1 cellular context compared by ENCODE assay signal in the genomic region with DNA sequence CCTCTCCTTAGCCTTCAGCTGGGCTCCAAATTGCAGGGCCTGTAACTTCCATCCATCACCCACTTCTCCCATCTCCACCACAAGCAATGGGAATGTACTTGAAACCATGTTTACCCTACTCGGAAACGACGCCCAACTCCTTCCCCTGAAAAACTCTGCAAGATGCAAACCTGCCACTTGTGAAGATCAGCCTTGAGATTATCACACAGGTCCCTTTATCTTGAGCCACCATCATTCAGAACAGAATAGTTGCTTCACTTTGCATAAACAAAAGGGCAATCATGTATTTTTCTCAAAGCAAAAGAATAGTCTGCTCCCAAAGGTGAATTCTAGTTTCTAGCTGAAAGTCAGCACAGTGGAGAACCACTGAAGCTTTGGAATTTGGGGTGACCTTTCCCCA.
TF ChIP-seq lines count a peak whose summit lies in the region.

No MANE protein-coding gene starts in this region.

TF ChIP-seq in H1, 55 proteins besides CTCF, POLR2A, EP300 and RAD21:
- TF ChIP-seq, protein P1, sequence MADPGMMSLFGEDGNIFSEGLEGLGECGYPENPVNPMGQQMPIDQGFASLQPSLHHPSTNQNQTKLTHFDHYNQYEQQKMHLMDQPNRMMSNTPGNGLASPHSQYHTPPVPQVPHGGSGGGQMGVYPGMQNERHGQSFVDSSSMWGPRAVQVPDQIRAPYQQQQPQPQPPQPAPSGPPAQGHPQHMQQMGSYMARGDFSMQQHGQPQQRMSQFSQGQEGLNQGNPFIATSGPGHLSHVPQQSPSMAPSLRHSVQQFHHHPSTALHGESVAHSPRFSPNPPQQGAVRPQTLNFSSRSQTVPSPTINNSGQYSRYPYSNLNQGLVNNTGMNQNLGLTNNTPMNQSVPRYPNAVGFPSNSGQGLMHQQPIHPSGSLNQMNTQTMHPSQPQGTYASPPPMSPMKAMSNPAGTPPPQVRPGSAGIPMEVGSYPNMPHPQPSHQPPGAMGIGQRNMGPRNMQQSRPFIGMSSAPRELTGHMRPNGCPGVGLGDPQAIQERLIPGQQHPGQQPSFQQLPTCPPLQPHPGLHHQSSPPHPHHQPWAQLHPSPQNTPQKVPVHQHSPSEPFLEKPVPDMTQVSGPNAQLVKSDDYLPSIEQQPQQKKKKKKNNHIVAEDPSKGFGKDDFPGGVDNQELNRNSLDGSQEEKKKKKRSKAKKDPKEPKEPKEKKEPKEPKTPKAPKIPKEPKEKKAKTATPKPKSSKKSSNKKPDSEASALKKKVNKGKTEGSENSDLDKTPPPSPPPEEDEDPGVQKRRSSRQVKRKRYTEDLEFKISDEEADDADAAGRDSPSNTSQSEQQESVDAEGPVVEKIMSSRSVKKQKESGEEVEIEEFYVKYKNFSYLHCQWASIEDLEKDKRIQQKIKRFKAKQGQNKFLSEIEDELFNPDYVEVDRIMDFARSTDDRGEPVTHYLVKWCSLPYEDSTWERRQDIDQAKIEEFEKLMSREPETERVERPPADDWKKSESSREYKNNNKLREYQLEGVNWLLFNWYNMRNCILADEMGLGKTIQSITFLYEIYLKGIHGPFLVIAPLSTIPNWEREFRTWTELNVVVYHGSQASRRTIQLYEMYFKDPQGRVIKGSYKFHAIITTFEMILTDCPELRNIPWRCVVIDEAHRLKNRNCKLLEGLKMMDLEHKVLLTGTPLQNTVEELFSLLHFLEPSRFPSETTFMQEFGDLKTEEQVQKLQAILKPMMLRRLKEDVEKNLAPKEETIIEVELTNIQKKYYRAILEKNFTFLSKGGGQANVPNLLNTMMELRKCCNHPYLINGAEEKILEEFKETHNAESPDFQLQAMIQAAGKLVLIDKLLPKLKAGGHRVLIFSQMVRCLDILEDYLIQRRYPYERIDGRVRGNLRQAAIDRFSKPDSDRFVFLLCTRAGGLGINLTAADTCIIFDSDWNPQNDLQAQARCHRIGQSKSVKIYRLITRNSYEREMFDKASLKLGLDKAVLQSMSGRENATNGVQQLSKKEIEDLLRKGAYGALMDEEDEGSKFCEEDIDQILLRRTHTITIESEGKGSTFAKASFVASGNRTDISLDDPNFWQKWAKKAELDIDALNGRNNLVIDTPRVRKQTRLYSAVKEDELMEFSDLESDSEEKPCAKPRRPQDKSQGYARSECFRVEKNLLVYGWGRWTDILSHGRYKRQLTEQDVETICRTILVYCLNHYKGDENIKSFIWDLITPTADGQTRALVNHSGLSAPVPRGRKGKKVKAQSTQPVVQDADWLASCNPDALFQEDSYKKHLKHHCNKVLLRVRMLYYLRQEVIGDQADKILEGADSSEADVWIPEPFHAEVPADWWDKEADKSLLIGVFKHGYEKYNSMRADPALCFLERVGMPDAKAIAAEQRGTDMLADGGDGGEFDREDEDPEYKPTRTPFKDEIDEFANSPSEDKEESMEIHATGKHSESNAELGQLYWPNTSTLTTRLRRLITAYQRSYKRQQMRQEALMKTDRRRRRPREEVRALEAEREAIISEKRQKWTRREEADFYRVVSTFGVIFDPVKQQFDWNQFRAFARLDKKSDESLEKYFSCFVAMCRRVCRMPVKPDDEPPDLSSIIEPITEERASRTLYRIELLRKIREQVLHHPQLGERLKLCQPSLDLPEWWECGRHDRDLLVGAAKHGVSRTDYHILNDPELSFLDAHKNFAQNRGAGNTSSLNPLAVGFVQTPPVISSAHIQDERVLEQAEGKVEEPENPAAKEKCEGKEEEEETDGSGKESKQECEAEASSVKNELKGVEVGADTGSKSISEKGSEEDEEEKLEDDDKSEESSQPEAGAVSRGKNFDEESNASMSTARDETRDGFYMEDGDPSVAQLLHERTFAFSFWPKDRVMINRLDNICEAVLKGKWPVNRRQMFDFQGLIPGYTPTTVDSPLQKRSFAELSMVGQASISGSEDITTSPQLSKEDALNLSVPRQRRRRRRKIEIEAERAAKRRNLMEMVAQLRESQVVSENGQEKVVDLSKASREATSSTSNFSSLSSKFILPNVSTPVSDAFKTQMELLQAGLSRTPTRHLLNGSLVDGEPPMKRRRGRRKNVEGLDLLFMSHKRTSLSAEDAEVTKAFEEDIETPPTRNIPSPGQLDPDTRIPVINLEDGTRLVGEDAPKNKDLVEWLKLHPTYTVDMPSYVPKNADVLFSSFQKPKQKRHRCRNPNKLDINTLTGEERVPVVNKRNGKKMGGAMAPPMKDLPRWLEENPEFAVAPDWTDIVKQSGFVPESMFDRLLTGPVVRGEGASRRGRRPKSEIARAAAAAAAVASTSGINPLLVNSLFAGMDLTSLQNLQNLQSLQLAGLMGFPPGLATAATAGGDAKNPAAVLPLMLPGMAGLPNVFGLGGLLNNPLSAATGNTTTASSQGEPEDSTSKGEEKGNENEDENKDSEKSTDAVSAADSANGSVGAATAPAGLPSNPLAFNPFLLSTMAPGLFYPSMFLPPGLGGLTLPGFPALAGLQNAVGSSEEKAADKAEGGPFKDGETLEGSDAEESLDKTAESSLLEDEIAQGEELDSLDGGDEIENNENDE (IDR thresholded peaks at IDR 0.05; ENCODE audit: insufficient replicate concordance, low read length), result no peak
- TF ChIP-seq BCL11A (IDR thresholded peaks at IDR 0.05; ENCODE audit: low read depth in 2 of 2, low read length in 2 of 2) (no peak), HDAC6 (IDR thresholded peaks at IDR 0.05; ENCODE audit: low read depth, low read length) (no peak)
